Comparison of ENCODE assay signal across 8 cellular contexts in the genomic region with DNA sequence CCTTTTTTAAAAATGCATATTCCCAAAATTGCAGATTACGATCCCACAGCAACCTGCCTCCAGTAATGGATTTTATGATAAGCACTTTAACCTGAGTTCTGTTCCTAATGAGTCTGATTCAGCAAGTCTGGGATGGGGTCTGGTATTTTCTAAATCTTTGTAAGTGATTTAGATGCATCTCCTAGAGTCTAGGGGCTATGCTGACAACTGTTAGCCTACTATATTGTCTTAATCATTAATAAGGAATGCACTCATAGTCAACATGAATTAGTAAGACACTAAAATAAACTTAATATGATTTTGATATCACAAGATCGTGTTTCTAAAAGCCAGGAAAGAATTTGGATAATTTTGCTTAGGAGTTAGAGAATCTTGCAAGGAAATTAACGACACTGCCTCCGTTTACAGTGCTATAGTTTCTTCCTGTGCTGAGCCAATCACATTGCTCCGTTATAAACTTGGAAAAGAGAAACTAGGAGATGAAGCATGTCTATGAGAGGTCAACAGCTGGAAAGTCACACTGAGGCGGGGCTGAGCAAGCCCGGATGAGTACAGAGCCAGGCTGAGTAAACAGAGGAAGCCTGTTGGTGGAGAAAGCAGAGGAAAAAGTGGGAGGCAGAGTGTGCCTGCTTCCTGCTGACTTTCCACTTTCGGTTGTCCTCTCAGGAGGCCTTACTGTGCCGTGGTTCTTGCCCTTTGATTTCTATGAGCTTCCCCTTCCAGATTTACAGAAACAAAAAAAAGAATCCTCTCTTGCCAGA. TPM values are rescaled to one million over a fixed set of nuclear protein-coding genes. Genes with fewer than 3 reads are reported as not detected.
A peak's percentile ranks its signal among the peaks of the same experiment; 100 is the strongest.
DNase-seq lines count a peak whose midpoint lies in the region; ATAC-seq and TF ChIP-seq lines count a peak whose summit lies in the region.

No MANE protein-coding gene starts in this region.

- peak; percentile 65 for DNase-seq in RWPE1 (ENCODE audit: low spot score)
- no peak for DNase-seq in GM10248 (ENCODE audit: extremely low spot score)
- DNase-seq in iPS-NIHi11 (ENCODE audit: low spot score), result no peak

- H3K36me3 ChIP-seq in HEK293 (ENCODE audit: control insufficient read depth in 2 of 2, insufficient read depth in 1 of 2, low read length in 2 of 2), result no peaks in the 10 kb centered on the region
- H3K36me3 ChIP-seq in esophagus (ENCODE audit: control insufficient read depth in 2 of 2, insufficient read depth in 2 of 2, low read length in 1 of 2), result peaks cover 0 to 3% of the 10 kb centered on the region in 2 donors
- H3K36me3 ChIP-seq in muscle layer of duodenum (ENCODE audit: control insufficient read depth in 1 of 2, insufficient read depth in 2 of 2, low read length in 2 of 2), result peaks cover 0 to 10% of the 10 kb centered on the region in 2 donors

- TF ChIP-seq CTCF in HEK293 (tag by site-specific recombination; IDR thresholded peaks at IDR 0.05) (no peak), RWPE1 (conservative IDR thresholded peaks at IDR 0.05; ENCODE audit: low read depth) (no peak), GM10248 (IDR thresholded peaks at IDR 0.05; ENCODE audit: control extremely low read depth, extremely low read depth, low read depth, missing control alignments) (no peak)

- H3K9me3 ChIP-seq in HEK293 (ENCODE audit: control insufficient read depth, insufficient read depth, low read depth, low read length) (no peaks in the 10 kb centered on the region), esophagus (ENCODE audit: control insufficient read depth in 2 of 2, insufficient read depth in 1 of 2, low read depth in 1 of 2, low read length in 1 of 2) (no peaks in the 10 kb centered on the region), muscle layer of duodenum (ENCODE audit: control insufficient read depth in 1 of 2, low read length in 2 of 2) (no peaks in the 10 kb centered on the region)

- ATAC-seq in GM18867 (IDR thresholded peaks at IDR 0.05; ENCODE audit: unreplicated experiment), result no peak
- no peak for ATAC-seq in HG03025 (IDR thresholded peaks at IDR 0.05; ENCODE audit: low FRiP score, unreplicated experiment)

- H3K4me3 ChIP-seq in HEK293 (ENCODE audit: low read depth, low read length) (no peak overlapping the region), esophagus (ENCODE audit: low read depth in 1 of 2, low read length in 2 of 2) (peak overlapping the region in 1 of 2 donors; percentile 24), muscle layer of duodenum (ENCODE audit: low read depth in 1 of 2, low read length in 2 of 2) (peak overlapping the region; percentile 43 to 56)

- H3K27ac ChIP-seq in HEK293 (ENCODE audit: extremely low read depth, low read depth, low read length) (no peak overlapping the region), RWPE1 (peak overlapping the region; percentile 81), esophagus (ENCODE audit: low read depth in 2 of 2, low read length in 1 of 2) (peak overlapping the region; percentile 81 to 90), muscle layer of duodenum (ENCODE audit: low read length) (peak overlapping the region; percentile 95)

- POLR2A ChIA-PET in HEK293 (lab: Yijun Ruan, JAX) (no interaction called here), RWPE1 (lab: Yijun Ruan, JAX; ENCODE audit: low non-redundant PET) (no interaction called here), GM10248 (lab: Yijun Ruan, JAX) (no interaction called here)

- CTCF ChIA-PET in HEK293 (lab: Yijun Ruan, JAX), result no interaction called here
- CTCF ChIA-PET in RWPE1 (lab: Yijun Ruan, JAX), result no interaction called here
- CTCF ChIA-PET in GM10248 (lab: Yijun Ruan, JAX), result interaction anchor here (0.6 to 2.0 kb wide), 3 partner anchors 8 to 28 kb away, joined by 3 to 9 read pairs (median 3); no protein-coding TSS in a partner anchor

- 19 to 20% methylated on average over 9 of the region's 9 CpGs for WGBS in esophagus, 2 donors

- no peaks in the 10 kb centered on the region for H3K27me3 ChIP-seq in esophagus (ENCODE audit: control insufficient read depth in 1 of 2, insufficient read depth in 2 of 2, low read length in 2 of 2)
- H3K27me3 ChIP-seq in muscle layer of duodenum (ENCODE audit: low read depth, low read length), result no peaks in the 10 kb centered on the region

- H3K4me1 ChIP-seq in HEK293 (ENCODE audit: control insufficient read depth, insufficient read depth, low read length), result no peaks in the 10 kb centered on the region
- H3K4me1 ChIP-seq in esophagus (ENCODE audit: control insufficient read depth in 2 of 2, insufficient read depth in 2 of 2, low read length in 1 of 2), result peaks cover 2 to 5% of the 10 kb centered on the region in 2 donors
- H3K4me1 ChIP-seq in muscle layer of duodenum (ENCODE audit: control insufficient read depth in 1 of 2, insufficient read depth in 2 of 2, low read length in 2 of 2), result peaks cover 49 to 80% of the 10 kb centered on the region in 2 donors

TF ChIP-seq in HEK293, 187 proteins besides CTCF, POLR2A, EP300 and RAD21:
- TF ChIP-seq SP2 (tag by site-specific recombination; IDR thresholded peaks at IDR 0.05) (peak; percentile 56), TRIM28 (IDR thresholded peaks at IDR 0.05; ENCODE audit: borderline replicate concordance, low read length) (peak; percentile 71), ZNF600 (tag by site-specific recombination; IDR thresholded peaks at IDR 0.05) (0 out of 2 replicates have a peak, but pooled peaks have one; percentile 17), ZFP37 (tag by site-specific recombination; IDR thresholded peaks at IDR 0.05) (no peak), HOXD13 (CRISPR knock-in tag; IDR thresholded peaks at IDR 0.05; ENCODE audit: borderline replicate concordance) (no peak), SCRT2 (tag by site-specific recombination; IDR thresholded peaks at IDR 0.05) (peak; percentile 51; the same call in 1 of the 2 replicates), ZNF830 (tag by site-specific recombination; IDR thresholded peaks at IDR 0.05; ENCODE audit: low read depth) (no peak), ZNF660 (tag by site-specific recombination; IDR thresholded peaks at IDR 0.05) (0 out of 2 replicates have a peak, but pooled peaks have one; percentile 25), ZNF335 (tag by site-specific recombination; conservative IDR thresholded peaks at IDR 0.05) (0 out of 2 replicates have a peak, but pooled peaks have one; percentile 33), ZIC2 (tag by site-specific recombination; IDR thresholded peaks at IDR 0.05) (0 out of 2 replicates have a peak, but pooled peaks have one; percentile 9), ZBTB48 (tag by site-specific recombination; IDR thresholded peaks at IDR 0.05) (peak; percentile 24; the same call in 1 of the 2 replicates), SP7 (tag by site-specific recombination; IDR thresholded peaks at IDR 0.05) (peak; percentile 19; the same call in 1 of the 2 replicates), ZBTB17 (tag by site-specific recombination; IDR thresholded peaks at IDR 0.05) (peak; percentile 87), PRDM1 (tag by site-specific recombination; IDR thresholded peaks at IDR 0.05) (peak; percentile 86), PRDM10 (tag by site-specific recombination; IDR thresholded peaks at IDR 0.05) (peak; percentile 67)
- TF ChIP-seq, protein P1, sequence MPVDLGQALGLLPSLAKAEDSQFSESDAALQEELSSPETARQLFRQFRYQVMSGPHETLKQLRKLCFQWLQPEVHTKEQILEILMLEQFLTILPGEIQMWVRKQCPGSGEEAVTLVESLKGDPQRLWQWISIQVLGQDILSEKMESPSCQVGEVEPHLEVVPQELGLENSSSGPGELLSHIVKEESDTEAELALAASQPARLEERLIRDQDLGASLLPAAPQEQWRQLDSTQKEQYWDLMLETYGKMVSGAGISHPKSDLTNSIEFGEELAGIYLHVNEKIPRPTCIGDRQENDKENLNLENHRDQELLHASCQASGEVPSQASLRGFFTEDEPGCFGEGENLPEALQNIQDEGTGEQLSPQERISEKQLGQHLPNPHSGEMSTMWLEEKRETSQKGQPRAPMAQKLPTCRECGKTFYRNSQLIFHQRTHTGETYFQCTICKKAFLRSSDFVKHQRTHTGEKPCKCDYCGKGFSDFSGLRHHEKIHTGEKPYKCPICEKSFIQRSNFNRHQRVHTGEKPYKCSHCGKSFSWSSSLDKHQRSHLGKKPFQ (tag by site-specific recombination; IDR thresholded peaks at IDR 0.05), result no peak; the same call in 1 of the 2 replicates

RNA-seq across cellular contexts. Expression of gene SCARB2, which starts 5.4 kb away (rescaled TPM):
- 10 to 100 TPM; 21.7 to 26.3 TPM for polyA plus RNA-seq in esophagus

RNA-seq across cellular contexts. Expression of gene FAM47E, which starts 43.3 kb away (rescaled TPM):
- polyA plus RNA-seq in esophagus, result under 1 TPM; 0.47 to 0.71 TPM

RNA-seq across cellular contexts. Expression of gene NUP54, which starts 60.0 kb away (rescaled TPM):
- 10 to 100 TPM; 18.0 to 18.4 TPM for polyA plus RNA-seq in esophagus
